ENCODE assay signal across 1 cellular context in genomic region chr11:119381186-119381988, GRCh38.
TF ChIP-seq lines count a peak whose summit lies in the region.

USP2 (minus strand) TSS chr11:119381690; CDS start chr11:119373480, 8,210 bp downstream.

TF ChIP-seq in HepG2, 621 proteins besides CTCF, POLR2A, EP300 and RAD21 (continued from another document and continues in another):
- TF ChIP-seq CBX5 (CRISPR knock-in tag; IDR thresholded peaks at IDR 0.05; ENCODE audit: borderline replicate concordance) (peak; percentile 70; the same call in 1 of the 2 replicates), ZNF501 (CRISPR knock-in tag; IDR thresholded peaks at IDR 0.05) (peak; percentile 93), CREB1 (IDR thresholded peaks at IDR 0.05) (peak; percentile 97), CREB1 (CRISPR knock-in tag; IDR thresholded peaks at IDR 0.05) (peak; percentile 95), EED (CRISPR knock-in tag; IDR thresholded peaks at IDR 0.05) (no peak), ZNF883 (CRISPR knock-in tag; IDR thresholded peaks at IDR 0.05; ENCODE audit: not compliant biosample characterization) (peak; percentile 28), HNF4G (IDR thresholded peaks at IDR 0.05; ENCODE audit: borderline replicate concordance, low read depth, low read length) (no peak), HNF4G (CRISPR knock-in tag; IDR thresholded peaks at IDR 0.05; ENCODE audit: borderline replicate concordance, low read depth) (peak; percentile 11; the same call in 1 of the 2 replicates), NAIF1 (CRISPR knock-in tag; IDR thresholded peaks at IDR 0.05; ENCODE audit: borderline replicate concordance) (no peak), HNF1A (IDR thresholded peaks at IDR 0.05; ENCODE audit: low read depth) (no peak), HNF1A (CRISPR knock-in tag; IDR thresholded peaks at IDR 0.05; ENCODE audit: borderline replicate concordance) (peak; percentile 41; the same call in 1 of the 2 replicates), ZNF136 (CRISPR knock-in tag; IDR thresholded peaks at IDR 0.05; ENCODE audit: low read depth) (no peak), ZNF792 (CRISPR knock-in tag; IDR thresholded peaks at IDR 0.05) (peak; percentile 86; the same call in 1 of the 2 replicates), ZNF362 (CRISPR knock-in tag; IDR thresholded peaks at IDR 0.05; ENCODE audit: borderline replicate concordance) (no peak), HNF4A (CRISPR knock-in tag; IDR thresholded peaks at IDR 0.05) (no peak; the same call in 1 of the 2 replicates), TAF1 (CRISPR knock-in tag; IDR thresholded peaks at IDR 0.05) (peak; percentile 60), SCMH1 (CRISPR knock-in tag; IDR thresholded peaks at IDR 0.05; ENCODE audit: borderline replicate concordance) (no peak), MED13 (CRISPR knock-in tag; IDR thresholded peaks at IDR 0.05) (0 out of 2 replicates have a peak, but pooled peaks have one; percentile 8), MZF1 (CRISPR knock-in tag; IDR thresholded peaks at IDR 0.05; ENCODE audit: borderline replicate concordance) (0 out of 2 replicates have a peak, but pooled peaks have one; percentile 42), NFKBIZ (CRISPR knock-in tag; IDR thresholded peaks at IDR 0.05) (peak; percentile 53; the same call in 1 of the 2 replicates), MED8 (CRISPR knock-in tag; IDR thresholded peaks at IDR 0.05; ENCODE audit: insufficient replicate concordance) (no peak), KLF11 (CRISPR knock-in tag; IDR thresholded peaks at IDR 0.05) (peak; percentile 80), ARID2 (CRISPR knock-in tag; IDR thresholded peaks at IDR 0.05; ENCODE audit: borderline replicate concordance) (peak; percentile 96; the same call in 1 of the 2 replicates), E2F2 (CRISPR knock-in tag; IDR thresholded peaks at IDR 0.05; ENCODE audit: borderline replicate concordance) (0 out of 2 replicates have a peak, but pooled peaks have one; percentile 14), AKNA (CRISPR knock-in tag; IDR thresholded peaks at IDR 0.05; ENCODE audit: borderline replicate concordance) (no peak), ZNF10 (CRISPR knock-in tag; IDR thresholded peaks at IDR 0.05; ENCODE audit: borderline replicate concordance, low read depth) (no peak), TBX2 (CRISPR knock-in tag; IDR thresholded peaks at IDR 0.05; ENCODE audit: borderline replicate concordance) (peak; percentile 84; the same call in 1 of the 2 replicates), MTF2 (CRISPR knock-in tag; IDR thresholded peaks at IDR 0.05; ENCODE audit: borderline replicate concordance) (no peak), ATRX (CRISPR knock-in tag; IDR thresholded peaks at IDR 0.05; ENCODE audit: borderline replicate concordance) (no peak), HDAC1 (CRISPR knock-in tag; IDR thresholded peaks at IDR 0.05) (peak; percentile 99), ZNF598 (CRISPR knock-in tag; IDR thresholded peaks at IDR 0.05; ENCODE audit: borderline replicate concordance) (peak; percentile 47; the same call in 1 of the 2 replicates), ZNF674 (CRISPR knock-in tag; IDR thresholded peaks at IDR 0.05; ENCODE audit: low read depth) (no peak), RARA (CRISPR knock-in tag; IDR thresholded peaks at IDR 0.05) (no peak), E2F1 (CRISPR knock-in tag; IDR thresholded peaks at IDR 0.05) (0 out of 2 replicates have a peak, but pooled peaks have one; percentile 41), ZNF496 (CRISPR knock-in tag; IDR thresholded peaks at IDR 0.05; ENCODE audit: insufficient replicate concordance) (no peak), ETV5 (CRISPR knock-in tag; IDR thresholded peaks at IDR 0.05; ENCODE audit: borderline replicate concordance) (peak; percentile 33; the same call in 1 of the 2 replicates), TBP (CRISPR knock-in tag; IDR thresholded peaks at IDR 0.05) (no peak), ZNF143 (CRISPR knock-in tag; IDR thresholded peaks at IDR 0.05) (no peak), ZNF670 (CRISPR knock-in tag; IDR thresholded peaks at IDR 0.05; ENCODE audit: borderline replicate concordance) (peak; percentile 87; the same call in 1 of the 2 replicates), FLYWCH1 (CRISPR knock-in tag; IDR thresholded peaks at IDR 0.05) (no peak), NPAS2 (CRISPR knock-in tag; IDR thresholded peaks at IDR 0.05; ENCODE audit: borderline replicate concordance) (no peak), IKZF5 (CRISPR knock-in tag; IDR thresholded peaks at IDR 0.05) (peak; percentile 90), ZNF724P (CRISPR knock-in tag; IDR thresholded peaks at IDR 0.05; ENCODE audit: borderline replicate concordance) (no peak), SNAI1 (CRISPR knock-in tag; IDR thresholded peaks at IDR 0.05; ENCODE audit: borderline replicate concordance) (no peak), PAF1 (CRISPR knock-in tag; IDR thresholded peaks at IDR 0.05) (no peak), JUND (CRISPR knock-in tag; IDR thresholded peaks at IDR 0.05) (no peak), TCF7 (IDR thresholded peaks at IDR 0.05; ENCODE audit: low read depth) (no peak), ZNF383 (CRISPR knock-in tag; IDR thresholded peaks at IDR 0.05; ENCODE audit: borderline replicate concordance) (no peak), AKAP8 (CRISPR knock-in tag; IDR thresholded peaks at IDR 0.05) (no peak), THRA (CRISPR knock-in tag; IDR thresholded peaks at IDR 0.05; ENCODE audit: borderline replicate concordance) (no peak; the same call in 1 of the 2 replicates), ZNF562 (CRISPR knock-in tag; IDR thresholded peaks at IDR 0.05; ENCODE audit: borderline replicate concordance) (no peak), SOX13 (IDR thresholded peaks at IDR 0.05) (no peak), SOX13 (CRISPR knock-in tag; conservative IDR thresholded peaks at IDR 0.05 in 1 of 2, IDR thresholded peaks at IDR 0.05 in 1 of 2) (peak in 1 of 2 experiments; percentile 45; a peak in 2 of 4 replicates), WIZ (CRISPR knock-in tag; IDR thresholded peaks at IDR 0.05) (no peak), MBD4 (IDR thresholded peaks at IDR 0.05; ENCODE audit: borderline replicate concordance, low read length) (no peak), ZNF264 (CRISPR knock-in tag; IDR thresholded peaks at IDR 0.05) (peak; percentile 12; the same call in 1 of the 2 replicates), DDIT3 (CRISPR knock-in tag; IDR thresholded peaks at IDR 0.05) (no peak), EZH2 (conservative IDR thresholded peaks at IDR 0.05; ENCODE audit: low read depth, low read length) (no peak), ZNF572 (CRISPR knock-in tag; IDR thresholded peaks at IDR 0.05) (peak; percentile 85; the same call in 1 of the 2 replicates)
